In the genomic region with DNA sequence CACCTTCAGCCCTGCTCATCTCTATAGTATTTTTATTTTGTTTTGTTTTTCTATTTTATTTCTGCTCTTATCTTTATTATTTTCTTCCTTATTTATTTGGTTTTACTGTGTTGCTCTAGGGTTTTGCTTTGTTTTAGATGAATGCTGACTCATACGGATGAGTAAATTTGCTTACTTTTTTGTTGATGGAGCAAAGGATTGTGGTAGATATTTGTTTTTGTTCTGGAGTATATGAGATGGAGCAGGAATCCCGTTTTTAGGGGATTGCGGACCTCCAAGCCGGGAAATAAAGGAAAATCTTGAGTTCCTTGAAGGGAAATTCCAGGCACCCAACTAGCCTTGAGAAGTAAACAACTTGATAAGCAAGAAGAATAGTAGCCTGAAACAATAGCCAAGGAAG, we compare ENCODE assay signal across 19 cellular contexts. TPM values are rescaled to one million over a fixed set of nuclear protein-coding genes. Genes with fewer than 3 reads are reported as not detected.
A peak's percentile ranks its signal among the peaks of the same experiment; 100 is the strongest.
DNase-seq lines count a peak whose midpoint lies in the region; ATAC-seq and TF ChIP-seq lines count a peak whose summit lies in the region.
"Had no signal": no experiment of that assay in that cellular context is flagged by ENCODE, and none has a peak within 500 bp of the region (broad histone marks: within the 10 kb centered on the region; RNA-seq: fewer than 3 reads in every experiment).

No MANE protein-coding gene starts in this region.

- H2BK5ac ChIP-seq in IMR-90 (ENCODE audit: low read depth, low read length, poor library complexity, severe bottlenecking) = no peak overlapping the region

- H4K91ac ChIP-seq in IMR-90 (ENCODE audit: insufficient read depth, low read depth, low read length) = no peak overlapping the region

- H3K18ac ChIP-seq in IMR-90 (ENCODE audit: low read depth, low read length) = no peak overlapping the region

- H3F3A ChIP-seq in neural progenitor cell (ENCODE audit: low read depth) = no peaks in the 10 kb centered on the region

- ATAC-seq in IMR-90 (ENCODE audit: low read depth) = no peak
- ATAC-seq in left cardiac atrium = no peak
- ATAC-seq: HCT116, HepG2 had no signal

- H3K4me1 ChIP-seq in IMR-90 (ENCODE audit: control insufficient read depth, insufficient read depth, low read length) = peaks cover 4% of the 10 kb centered on the region; the same call in 1 of the 2 replicates
- H3K4me1 ChIP-seq in endodermal cell (ENCODE audit: control insufficient read depth, insufficient read depth, low read length) = peaks cover 8% of the 10 kb centered on the region
- H3K4me1 ChIP-seq in neural progenitor cell = peaks cover 13% of the 10 kb centered on the region
- H3K4me1 ChIP-seq in ascending aorta = peaks cover 2 to 8% of the 10 kb centered on the region in 2 donors
- H3K4me1 ChIP-seq: SJCRH30 had no signal

- no peak overlapping the region for H3K56ac ChIP-seq in IMR-90 (ENCODE audit: extremely low read depth, insufficient read depth, low read length)

- H3K4ac ChIP-seq in IMR-90 (ENCODE audit: low read depth, low read length) = no peak overlapping the region

- H3K27ac ChIP-seq in IMR-90 (ENCODE audit: insufficient read depth, low read length) = no peak overlapping the region
- H3K27ac ChIP-seq in endodermal cell (ENCODE audit: low read depth, low read length) = peak overlapping the region; percentile 25
- H3K27ac ChIP-seq in neural progenitor cell = no peak overlapping the region
- no peak overlapping the region for H3K27ac ChIP-seq in ascending aorta
- H3K27ac ChIP-seq: BLaER1, KMS-11, SJCRH30 had no signal

- H4K20me1 ChIP-seq in IMR-90 (ENCODE audit: insufficient read depth, low read length) (no peaks in the 10 kb centered on the region), neural progenitor cell (ENCODE audit: low read depth) (no peaks in the 10 kb centered on the region)
- H4K20me1 ChIP-seq: BLaER1 had no signal

- intact Hi-C loops in IMR-90 (cut with micrococcal nuclease) = no loop called here
- intact Hi-C loops in left cardiac atrium (cut with DNase I) = no loop called here
- intact Hi-C loops in ascending aorta (cut with DNase I) = no loop called here

- H2BK20ac ChIP-seq in IMR-90 (ENCODE audit: low read depth, low read length) = no peak overlapping the region

- peak; percentile 11 for DNase-seq in DMS53 treated with DMSO at 0.1 percent for 48 hours (lab: John Stamatoyannopoulos, UW; ENCODE audit: unreplicated experiment)
- no peak for DNase-seq in IMR-90
- DNase-seq in endodermal cell = no peak
- peak; percentile 23 for DNase-seq in neural progenitor cell (ENCODE audit: low spot score)
- no peak for DNase-seq in T-helper 2 cell treated with Interferon-gamma antibody and Interleukin-4, amounts not matched to agents 5 μg/mL and 100 μg/mL, for 36 hours (ENCODE audit: low spot score)
- DNase-seq in left cardiac atrium = no peak
- DNase-seq in ascending aorta (ENCODE audit: low spot score in 2 of 2) = no peak
- DNase-seq: CD4-positive, alpha-beta memory T cell; DMS79 treated with DMSO at 0.1 percent for 48 hours; NCI-H1092; NCI-H1436 treated with DMSO at 0.1 percent for 48 hours; NCI-H2029 treated with DMSO at 0.1 percent for 48 hours; NCI-H2171; NCI-H526; SJCRH30 had no signal

- no peak overlapping the region for H3K23ac ChIP-seq in IMR-90 (ENCODE audit: low read depth, low read length)

- no peaks in the 10 kb centered on the region for H3K36me3 ChIP-seq in IMR-90 (ENCODE audit: control insufficient read depth, insufficient read depth, low read length)
- H3K36me3 ChIP-seq in endodermal cell (ENCODE audit: control insufficient read depth, insufficient read depth, low read length) = no peaks in the 10 kb centered on the region
- no peaks in the 10 kb centered on the region for H3K36me3 ChIP-seq in neural progenitor cell
- H3K36me3 ChIP-seq in ascending aorta = no peaks in the 10 kb centered on the region
- H3K36me3 ChIP-seq: BLaER1, SJCRH30 had no signal

- H3K4me3 ChIP-seq in IMR-90 (ENCODE audit: insufficient read depth, low read depth, low read length) = no peak overlapping the region
- no peak overlapping the region for H3K4me3 ChIP-seq in endodermal cell (ENCODE audit: low read length)
- H3K4me3 ChIP-seq in neural progenitor cell = no peak overlapping the region
- H3K4me3 ChIP-seq in ascending aorta = no peak overlapping the region
- H3K4me3 ChIP-seq: BLaER1, SJCRH30 had no signal

- H3K27me3 ChIP-seq in IMR-90 (ENCODE audit: control insufficient read depth, insufficient read depth, low read length) (no peaks in the 10 kb centered on the region), endodermal cell (ENCODE audit: control insufficient read depth, insufficient read depth, low read length, poor library complexity, severe bottlenecking) (no peaks in the 10 kb centered on the region), neural progenitor cell (no peaks in the 10 kb centered on the region), ascending aorta (no peaks in the 10 kb centered on the region)
- H3K27me3 ChIP-seq: BLaER1, SJCRH30 had no signal

- H3K79me2 ChIP-seq in neural progenitor cell (ENCODE audit: low read depth) = no peaks in the 10 kb centered on the region

- peaks cover 3% of the 10 kb centered on the region for H3K27me3 Mint-ChIP-seq in endodermal cell (ENCODE audit: insufficient read depth)
- peaks cover 9% of the 10 kb centered on the region for H3K27me3 Mint-ChIP-seq in neural progenitor cell (ENCODE audit: insufficient read depth, low read depth)
- H3K27me3 Mint-ChIP-seq in T-helper 2 cell treated with Interferon-gamma antibody and Interleukin-4, amounts not matched to agents 5 μg/mL and 100 μg/mL, for 36 hours (ENCODE audit: low read depth) = no peaks in the 10 kb centered on the region

- H3K36me3 Mint-ChIP-seq in endodermal cell (ENCODE audit: low read depth) = peaks cover 14% of the 10 kb centered on the region
- peaks cover 3% of the 10 kb centered on the region for H3K36me3 Mint-ChIP-seq in neural progenitor cell
- no peaks in the 10 kb centered on the region for H3K36me3 Mint-ChIP-seq in T-helper 2 cell treated with Interferon-gamma antibody and Interleukin-4, amounts not matched to agents 5 μg/mL and 100 μg/mL, for 36 hours (ENCODE audit: low read depth)

- no TSS peak for BruUV-seq in IMR-90 (replicated peaks; lab: Mats Ljungman, UMichigan)

- no peak overlapping the region for H2BK15ac ChIP-seq in IMR-90 (ENCODE audit: low read depth, low read length)

- H3K4me1 Mint-ChIP-seq in endodermal cell (peaks cover 19% of the 10 kb centered on the region), neural progenitor cell (peaks cover 3% of the 10 kb centered on the region)
- peaks cover 5% of the 10 kb centered on the region for H3K4me1 Mint-ChIP-seq in T-helper 2 cell treated with Interferon-gamma antibody and Interleukin-4, amounts not matched to agents 5 μg/mL and 100 μg/mL, for 36 hours (ENCODE audit: low read depth)

- H2BK120ac ChIP-seq in IMR-90 (ENCODE audit: low read depth, low read length) = no peak overlapping the region

- H3K9me1 ChIP-seq in IMR-90 (ENCODE audit: insufficient read depth, low read length) = no peaks in the 10 kb centered on the region

- no peak for TF ChIP-seq RAD21 in IMR-90 (IDR thresholded peaks at IDR 0.05; ENCODE audit: low read length)

- H3K4me2 ChIP-seq in IMR-90 (ENCODE audit: low read depth, low read length) = no peak overlapping the region
- H3K4me2 ChIP-seq in neural progenitor cell = no peak overlapping the region
- H3K4me2 ChIP-seq: BLaER1, KMS-11 had no signal

- H3K27ac Mint-ChIP-seq in endodermal cell (peak overlapping the region; percentile 87), neural progenitor cell (no peak overlapping the region)
- H3K27ac Mint-ChIP-seq in T-helper 2 cell treated with Interferon-gamma antibody and Interleukin-4, amounts not matched to agents 5 μg/mL and 100 μg/mL, for 36 hours = no peak overlapping the region

- no peak overlapping the region for H3K14ac ChIP-seq in IMR-90 (replicated peaks; ENCODE audit: low read depth, low read length)

- H3K9ac ChIP-seq in IMR-90 (ENCODE audit: low read depth, low read length) = no peak overlapping the region
- H3K9ac ChIP-seq in endodermal cell (ENCODE audit: extremely low read depth, low read length, poor library complexity, severe bottlenecking) = peak overlapping the region; percentile 12
- H3K9ac ChIP-seq in neural progenitor cell = no peak overlapping the region
- H3K9ac ChIP-seq: BLaER1, KMS-11 had no signal

- no peak overlapping the region for H4K8ac ChIP-seq in IMR-90 (ENCODE audit: low read depth in 2 of 2, low read length in 2 of 2)

- no peak overlapping the region for H2AFZ ChIP-seq in IMR-90 (replicated peaks; ENCODE audit: low read length, poor library complexity)
- no peak overlapping the region for H2AFZ ChIP-seq in neural progenitor cell (replicated peaks)

- TF ChIP-seq POLR2A in IMR-90 (IDR thresholded peaks at IDR 0.05; ENCODE audit: low read depth, low read length) = no peak

- H3K9me3 Mint-ChIP-seq in endodermal cell = peaks cover 69% of the 10 kb centered on the region
- H3K9me3 Mint-ChIP-seq in neural progenitor cell = peaks cover 24% of the 10 kb centered on the region
- peaks cover 3% of the 10 kb centered on the region for H3K9me3 Mint-ChIP-seq in T-helper 2 cell treated with Interferon-gamma antibody and Interleukin-4, amounts not matched to agents 5 μg/mL and 100 μg/mL, for 36 hours

- H3K79me1 ChIP-seq in IMR-90 (ENCODE audit: low read depth in 1 of 2, low read length in 2 of 2) = no peaks in the 10 kb centered on the region

- H3K4me3 Mint-ChIP-seq in endodermal cell = no peak overlapping the region
- no peak overlapping the region for H3K4me3 Mint-ChIP-seq in neural progenitor cell
- H3K4me3 Mint-ChIP-seq in T-helper 2 cell treated with Interferon-gamma antibody and Interleukin-4, amounts not matched to agents 5 μg/mL and 100 μg/mL, for 36 hours = no peak overlapping the region
- H3K4me3 Mint-ChIP-seq: CD4-positive, alpha-beta memory T cell had no signal

- POLR2A ChIA-PET in IMR-90 (lab: Charles Lee; ENCODE audit: unreplicated experiment) = no interaction called here

- H2AK9ac ChIP-seq in IMR-90 (replicated peaks; ENCODE audit: low read depth, low read length, poor library complexity) = no peak overlapping the region

- dilution Hi-C loops in IMR-90 (cut with HindIII; ENCODE audit: low sequenced_read_pairs, unreplicated experiment) = no loop called here

- TF ChIP-seq CTCF in IMR-90 (conservative IDR thresholded peaks at IDR 0.05; ENCODE audit: low read depth, low read length) = no peak
- no peak for TF ChIP-seq CTCF in endodermal cell (conservative IDR thresholded peaks at IDR 0.05)
- no peak for TF ChIP-seq CTCF in neural progenitor cell (IDR thresholded peaks at IDR 0.05)
- no peak for TF ChIP-seq CTCF in ascending aorta (IDR thresholded peaks at IDR 0.05)

- H4K5ac ChIP-seq in IMR-90 (ENCODE audit: low read depth, low read length) = no peak overlapping the region

- CTCF ChIA-PET in IMR-90 (lab: Yijun Ruan, JAX) = no interaction called here

- H2AK5ac ChIP-seq in IMR-90 (ENCODE audit: low read depth, low read length) = no peak overlapping the region

- no CpG with 5 or more reads among the region's 4 CpGs for WGBS in IMR-90 (ENCODE audit: extremely low coverage in 2 of 2, insufficient read length in 1 of 2), 2 experiments
- 28 to 38% methylated on average over 4 of the region's 4 CpGs for WGBS in endodermal cell (ENCODE audit: insufficient coverage in 1 of 2, insufficient read length in 1 of 2), 2 experiments

- H3K9me3 ChIP-seq in IMR-90 (ENCODE audit: control insufficient read depth, insufficient read depth, low read length) (no peaks in the 10 kb centered on the region), endodermal cell (ENCODE audit: control insufficient read depth, low read length) (peaks cover 26% of the 10 kb centered on the region), neural progenitor cell (ENCODE audit: low read depth) (peaks cover 4% of the 10 kb centered on the region), ascending aorta (no peaks in the 10 kb centered on the region)
- H3K9me3 ChIP-seq: SJCRH30 had no signal

- in situ Hi-C loops in IMR-90 (cut with MboI; ENCODE audit: low sequenced_read_pairs) = no loop called here

RNA-seq across cellular contexts. Expression of gene COLEC12, which starts 15.3 kb away (rescaled TPM):
- 1.7 and 2.3 TPM in 2 replicates for total RNA-seq in IMR-90 (2012; rRNA removed)
- polyA plus RNA-seq in IMR-90 (2012; rRNA removed) = 0.83 and 1.0 TPM in 2 replicates
- 0.35 and 0.63 TPM in 2 replicates for polyA plus RNA-seq in IMR-90 (2012; cell fraction: cytosol; rRNA removed)
- 0.21 and 0.54 TPM in 2 replicates for polyA plus RNA-seq in IMR-90 (2012; cell fraction: nucleus; rRNA removed; ENCODE audit: low replicate concordance)
- total RNA-seq in endodermal cell = 100 to 1,000 TPM; 123 TPM
- polyA plus RNA-seq in endodermal cell (2013, experiment 1 of 2) = 31.1 TPM
- 38.5 TPM for polyA plus RNA-seq in endodermal cell (2013, experiment 2 of 2)
- 2.0 and 2.1 TPM in 2 replicates for total RNA-seq in neural progenitor cell (ENCODE audit: low replicate concordance)
- total RNA-seq in left cardiac atrium = 10 to 100 TPM; 14.2 to 25.1 TPM
- 9.5 TPM for total RNA-seq in ascending aorta
- total RNA-seq: SJCRH30 had no signal
- polyA plus RNA-seq: CD4-positive, alpha-beta memory T cell had no signal

Comparison
In these comparisons a context has a peak if more than half of its experiments do, and no peak if none do; other contexts are left out.
1. DNase-seq: peak in DMS53 treated with DMSO at 0.1 percent for 48 hours (single experiment) and neural progenitor cell (single experiment); none in IMR-90 (single experiment), endodermal cell (single experiment), T-helper 2 cell treated with Interferon-gamma antibody and Interleukin-4, amounts not matched to agents 5 μg/mL and 100 μg/mL, for 36 hours (single experiment), left cardiac atrium (single experiment) and ascending aorta (0 of 2).
2. RNA of gene COLEC12, which starts 15.3 kb away (total RNA-seq): 123 TPM in endodermal cell; 14.2 to 25.1 TPM in left cardiac atrium, 9.5 TPM in ascending aorta (single experiment), 1.7 to 2.3 TPM in IMR-90 and 2.0 to 2.1 TPM in neural progenitor cell; every median in the first group is over 4 times any median in the second.